ENCODE assay signal across 6 cellular contexts in the genomic region with DNA sequence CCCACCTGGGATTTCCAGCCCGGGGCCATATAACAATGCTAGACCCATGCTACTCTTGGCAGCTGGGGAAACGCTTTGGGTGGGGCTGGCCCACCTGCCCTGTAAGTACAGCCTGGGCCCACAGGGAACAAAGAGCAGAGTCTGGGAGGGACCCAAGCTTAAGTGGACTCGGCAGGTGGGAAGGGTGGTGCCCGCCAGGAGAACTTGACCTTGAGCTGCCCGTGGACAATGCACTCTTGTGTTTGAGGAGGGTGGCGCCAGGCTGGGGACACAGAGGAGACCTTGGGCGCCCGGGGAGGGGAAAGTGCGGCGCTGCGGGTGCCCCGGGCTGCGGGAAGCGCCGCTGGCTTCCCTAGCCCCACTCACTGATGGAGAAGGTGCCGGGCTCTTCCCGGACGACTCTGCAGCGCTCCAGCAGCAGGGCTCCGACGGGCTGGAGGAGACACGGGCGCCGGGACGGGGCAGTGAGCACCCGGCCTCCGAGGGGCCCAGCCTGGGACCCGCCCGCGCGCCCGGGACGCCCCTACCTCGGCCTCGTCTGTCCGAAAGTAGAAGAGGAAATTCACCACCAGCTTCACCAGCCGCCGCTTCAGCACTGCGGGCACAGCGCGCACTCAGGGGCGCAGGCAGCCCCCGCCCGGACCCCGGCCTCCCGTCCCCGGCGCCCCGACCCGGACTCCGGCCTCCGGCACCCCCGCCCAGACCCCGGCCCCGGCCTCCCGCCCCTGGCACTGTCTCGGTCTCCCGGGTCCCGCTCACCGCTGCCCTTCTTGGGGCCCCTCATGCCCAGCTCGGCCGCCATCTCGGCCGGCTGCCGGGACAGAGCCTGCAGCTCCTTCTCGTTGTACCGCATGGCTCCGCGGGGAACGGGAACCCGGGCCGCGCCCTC. TPM values are rescaled to one million over a fixed set of nuclear protein-coding genes. Genes with fewer than 3 reads are reported as not detected.
DNase-seq lines count a peak whose midpoint lies in the region; ATAC-seq and TF ChIP-seq lines count a peak whose summit lies in the region.

No MANE protein-coding gene starts in this region.

- H3K4me3 ChIP-seq in heart right ventricle (peak overlapping the region; percentile 71 to 95 (median 89)), thymus (ENCODE audit: low read length) (peak overlapping the region; percentile 97)

- no peak for TF ChIP-seq CTCF in heart right ventricle (IDR thresholded peaks at IDR 0.05)

- H3K27ac ChIP-seq in heart right ventricle (peak overlapping the region; percentile 92 to 100 (median 99)), thymus (ENCODE audit: low read depth) (peak overlapping the region; percentile 99)

- H3K9ac ChIP-seq in ES-I3 (ENCODE audit: low read depth, low read length) = peak overlapping the region; percentile 90

- H3K9me3 ChIP-seq in ES-I3 (ENCODE audit: control insufficient read depth, insufficient read depth, low read length) = no peaks in the 10 kb centered on the region
- no peaks in the 10 kb centered on the region for H3K9me3 ChIP-seq in heart right ventricle
- no peaks in the 10 kb centered on the region for H3K9me3 ChIP-seq in thymus (ENCODE audit: control insufficient read depth)

- H3K27me3 ChIP-seq in heart right ventricle = no peaks in the 10 kb centered on the region
- no peaks in the 10 kb centered on the region for H3K27me3 ChIP-seq in thymus (ENCODE audit: control insufficient read depth, insufficient read depth)

- ATAC-seq in HG02759 (IDR thresholded peaks at IDR 0.05; ENCODE audit: unreplicated experiment) (peak; percentile 3), heart right ventricle (peak in 5 of 8 donors; percentile 0 to 7 (median 6))

- no peaks in the 10 kb centered on the region; the same call in 1 of the 2 replicates for H3K36me3 ChIP-seq in ES-I3 (ENCODE audit: insufficient read depth, low read length)
- peaks cover 0 to 34% (median 4%) of the 10 kb centered on the region in 9 donors for H3K36me3 ChIP-seq in heart right ventricle
- peaks cover 36% of the 10 kb centered on the region for H3K36me3 ChIP-seq in thymus (ENCODE audit: control insufficient read depth, insufficient read depth)

- intact Hi-C loops in heart right ventricle (cut with DNase I) = loop anchor here in 9 of 10 donors (1.0 to 10.0 kb wide), 15 partner anchors 33 to 159 kb away; a partner anchor contains a TSS

- peaks cover 15% of the 10 kb centered on the region for H3K4me1 ChIP-seq in ES-I3 (ENCODE audit: insufficient read depth, low read length)
- H3K4me1 ChIP-seq in heart right ventricle = peaks cover 27 to 82% (median 51%) of the 10 kb centered on the region in 9 donors
- H3K4me1 ChIP-seq in thymus (ENCODE audit: control insufficient read depth, insufficient read depth, low read length) = peaks cover 32% of the 10 kb centered on the region

- DNase-seq in RPMI8226 = peak; percentile 48
- DNase-seq in heart right ventricle = peak in 1 of 2 donors; percentile 54
- no peak for DNase-seq in HK-2 (ENCODE audit: unreplicated experiment)

- whole genome bisulfite sequencing in heart right ventricle, 2 donors = 0 to 1% methylated on average over 47 to 72 of the region's 73 CpGs
- under 1% methylated on average over 73 of the region's 73 CpGs for WGBS in thymus

RNA-seq across cellular contexts. Expression of a gene that starts 0.5 kb away (rescaled TPM):
- 10 to 100 TPM; 40.0 to 76.5 (median 45.0) TPM for total RNA-seq in heart right ventricle
- polyA plus RNA-seq in heart right ventricle (100 to 1,000 TPM in 1 of 2 donors, 10 to 100 TPM in 1; 83.6 to 103 TPM), thymus (97.7 TPM)

RNA-seq across cellular contexts. Expression of a gene that starts 1.0 kb away (rescaled TPM):
- total RNA-seq in heart right ventricle = 10 to 100 TPM; 24.6 to 45.2 (median 30.4) TPM
- polyA plus RNA-seq in heart right ventricle (10 to 100 TPM; 25.8 to 47.3 TPM), thymus (51.1 TPM)

RNA-seq across cellular contexts. Expression of a gene that starts 13.5 kb away (rescaled TPM):
- under 1 TPM; 0.15 to 0.70 (median 0.41) TPM for total RNA-seq in heart right ventricle
- polyA plus RNA-seq in heart right ventricle = 1 to 10 TPM in 1 of 2 donors, under 1 TPM in 1; 0.30 to 1.0 TPM
- 2.2 TPM for polyA plus RNA-seq in thymus

RNA-seq across cellular contexts. Expression of a gene that starts 20.6 kb away (rescaled TPM):
- total RNA-seq in heart right ventricle = under 1 TPM in 3 of 10 donors, not detected in 7; 0.31 to 0.72 (median 0.45) TPM
- under 1 TPM in 1 of 2 donors, not detected in 1; 0.29 TPM for polyA plus RNA-seq in heart right ventricle
- 1.3 TPM for polyA plus RNA-seq in thymus

RNA-seq across cellular contexts. Expression of a gene that starts 46.3 kb away (rescaled TPM):
- 1 to 10 TPM in 1 of 10 donors, under 1 TPM in 9; 0.11 to 1.1 (median 0.22) TPM for total RNA-seq in heart right ventricle
- polyA plus RNA-seq in heart right ventricle (under 1 TPM; 0.13 to 0.22 TPM), thymus (0.34 TPM)
